In the genomic region with DNA sequence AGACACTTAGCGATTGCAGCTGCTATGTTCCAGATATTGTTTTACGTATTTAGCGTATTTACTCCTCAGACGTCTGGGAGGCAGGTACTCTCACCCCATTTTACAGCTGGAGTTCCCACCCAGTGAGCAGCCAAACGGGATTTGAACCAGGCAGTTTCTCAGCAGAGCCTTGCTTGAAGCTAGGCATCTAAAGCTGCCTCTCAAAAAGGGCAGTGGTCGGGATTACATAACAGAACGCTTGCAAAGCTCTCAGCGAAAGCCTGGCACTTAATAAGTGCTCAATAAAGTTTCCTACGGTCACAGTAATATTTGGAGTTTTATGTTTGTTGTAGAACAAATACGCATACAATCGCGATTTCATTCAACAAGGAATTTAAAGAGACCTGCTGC, we compare ENCODE assay signal across 1 cellular context.
TF ChIP-seq lines count a peak whose summit lies in the region.

No MANE protein-coding gene starts in this region.

TF ChIP-seq in HepG2, 621 proteins besides CTCF, POLR2A, EP300 and RAD21:
- TF ChIP-seq, protein P1, sequence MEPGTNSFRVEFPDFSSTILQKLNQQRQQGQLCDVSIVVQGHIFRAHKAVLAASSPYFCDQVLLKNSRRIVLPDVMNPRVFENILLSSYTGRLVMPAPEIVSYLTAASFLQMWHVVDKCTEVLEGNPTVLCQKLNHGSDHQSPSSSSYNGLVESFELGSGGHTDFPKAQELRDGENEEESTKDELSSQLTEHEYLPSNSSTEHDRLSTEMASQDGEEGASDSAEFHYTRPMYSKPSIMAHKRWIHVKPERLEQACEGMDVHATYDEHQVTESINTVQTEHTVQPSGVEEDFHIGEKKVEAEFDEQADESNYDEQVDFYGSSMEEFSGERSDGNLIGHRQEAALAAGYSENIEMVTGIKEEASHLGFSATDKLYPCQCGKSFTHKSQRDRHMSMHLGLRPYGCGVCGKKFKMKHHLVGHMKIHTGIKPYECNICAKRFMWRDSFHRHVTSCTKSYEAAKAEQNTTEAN (CRISPR knock-in tag; conservative IDR thresholded peaks at IDR 0.05) = no peak
- TF ChIP-seq PHF20 (CRISPR knock-in tag; IDR thresholded peaks at IDR 0.05) = no peak
- TF ChIP-seq ZMYM3 (CRISPR knock-in tag; IDR thresholded peaks at IDR 0.05) = peak; percentile 51; the same call in 1 of the 2 replicates
- TF ChIP-seq KLF9 (CRISPR knock-in tag; IDR thresholded peaks at IDR 0.05; ENCODE audit: low read depth) = no peak
- peak; percentile 24; the same call in 1 of the 2 replicates for TF ChIP-seq EZH2 (conservative IDR thresholded peaks at IDR 0.05; ENCODE audit: low read depth, low read length)
- TF ChIP-seq ATF7-NPFF (CRISPR knock-in tag; IDR thresholded peaks at IDR 0.05; ENCODE audit: low read depth) = no peak
- TF ChIP-seq SALL2 (CRISPR knock-in tag; IDR thresholded peaks at IDR 0.05) = no peak
- TF ChIP-seq SIN3A (IDR thresholded peaks at IDR 0.05; ENCODE audit: borderline replicate concordance, low read depth, low read length) = no peak
- no peak for TF ChIP-seq ZNF605 (CRISPR knock-in tag; IDR thresholded peaks at IDR 0.05)
- TF ChIP-seq TBX2 (CRISPR knock-in tag; IDR thresholded peaks at IDR 0.05; ENCODE audit: borderline replicate concordance) = no peak
- no peak for TF ChIP-seq MEF2D (CRISPR knock-in tag; IDR thresholded peaks at IDR 0.05)
